Comparison of ENCODE assay signal across 8 cellular contexts in genomic region chr2:69386376-69386775, GRCh38. TPM values are rescaled to one million over a fixed set of nuclear protein-coding genes. Genes with fewer than 3 reads are reported as not detected.
DNase-seq lines count a peak whose midpoint lies in the region; ATAC-seq and TF ChIP-seq lines count a peak whose summit lies in the region.

No MANE protein-coding gene starts in this region.

- H2BK12ac ChIP-seq in neuronal stem cell (ENCODE audit: low read length) = no peak overlapping the region

- no peaks in the 10 kb centered on the region for H3K9me3 ChIP-seq in heart right ventricle
- no peaks in the 10 kb centered on the region for H3K9me3 ChIP-seq in ectodermal cell (ENCODE audit: control insufficient read depth, low read length)
- H3K9me3 ChIP-seq in neuronal stem cell (replicated peaks in 1 of 2; ENCODE audit: control insufficient read depth in 2 of 2, insufficient read depth in 1 of 2, low read depth in 1 of 2, low read length in 2 of 2) = no peaks in the 10 kb centered on the region

- TF ChIP-seq CTCF in heart right ventricle (IDR thresholded peaks at IDR 0.05) = no peak

- H3K4me1 ChIP-seq in heart right ventricle (peaks cover 0 to 67% (median 36%) of the 10 kb centered on the region in 9 donors), ectodermal cell (ENCODE audit: control insufficient read depth, insufficient read depth, low read length) (peaks cover 7% of the 10 kb centered on the region), neuronal stem cell (ENCODE audit: control insufficient read depth in 2 of 2, insufficient read depth in 1 of 2, low read depth in 1 of 2, low read length in 2 of 2) (peaks cover 5 to 11% of the 10 kb centered on the region in 2 donors)

- H3K9ac ChIP-seq in neuronal stem cell (ENCODE audit: low read depth, low read length, poor library complexity) = peak overlapping the region; percentile 95

- H2BK5ac ChIP-seq in neuronal stem cell (ENCODE audit: low read length) = no peak overlapping the region

- ATAC-seq in heart right ventricle (no peak), left cardiac atrium (no peak)

- no peak overlapping the region for H2AK5ac ChIP-seq in neuronal stem cell (ENCODE audit: low read depth, low read length)

- H3K36me3 ChIP-seq in heart right ventricle = no peaks in the 10 kb centered on the region
- no peaks in the 10 kb centered on the region for H3K36me3 ChIP-seq in ectodermal cell (ENCODE audit: control insufficient read depth, insufficient read depth, low read length)
- H3K36me3 ChIP-seq in neuronal stem cell (replicated peaks in 1 of 2; ENCODE audit: control insufficient read depth in 2 of 2, insufficient read depth in 2 of 2, low read length in 2 of 2) = peaks cover 0 to 7% of the 10 kb centered on the region in 2 donors

- H2BK15ac ChIP-seq in neuronal stem cell (ENCODE audit: low read length) = no peak overlapping the region

- DNase-seq in heart right ventricle = no peak
- DNase-seq in left cardiac atrium = no peak
- DNase-seq in NAMALWA (ENCODE audit: low spot score) = peak; percentile 43
- no peak for DNase-seq in neuronal stem cell (ENCODE audit: low spot score)
- DNase-seq in SHP77 treated with DMSO at 0.1 percent for 48 hours (lab: John Stamatoyannopoulos, UW) = no peak
- no peak for DNase-seq in middle frontal gyrus (ENCODE audit: extremely low spot score, low spot score)
- DNase-seq in activated effector memory CD4-positive, alpha-beta T cell treated with anti-CD3 and anti-CD28 coated beads, Interleukin-2, amount 50 U/mL, for 16 hours = no peak

- H4K8ac ChIP-seq in neuronal stem cell (ENCODE audit: low read depth, low read length) = no peak overlapping the region

- H3K18ac ChIP-seq in neuronal stem cell (ENCODE audit: low read length) = no peak overlapping the region

- H3K27ac ChIP-seq in heart right ventricle = peak overlapping the region in 9 of 10 donors; percentile 54 to 92 (median 87)
- H3K27ac ChIP-seq in ectodermal cell (ENCODE audit: insufficient read depth, low read depth, low read length, poor library complexity, severe bottlenecking) = no peak overlapping the region
- H3K27ac ChIP-seq in neuronal stem cell (replicated peaks; ENCODE audit: low read length) = no peak overlapping the region

- no peak overlapping the region for H4K91ac ChIP-seq in neuronal stem cell (ENCODE audit: low read depth, low read length, poor library complexity)

- no peaks in the 10 kb centered on the region for H3K27me3 ChIP-seq in heart right ventricle
- no peaks in the 10 kb centered on the region for H3K27me3 ChIP-seq in ectodermal cell (ENCODE audit: control insufficient read depth, insufficient read depth, low read length, poor library complexity, severe bottlenecking)
- no peaks in the 10 kb centered on the region for H3K27me3 ChIP-seq in neuronal stem cell (ENCODE audit: control insufficient read depth in 3 of 3, insufficient read depth in 3 of 3, low read depth in 1 of 3, low read length in 3 of 3)

- peak overlapping the region; percentile 96 for H2AFZ ChIP-seq in neuronal stem cell (ENCODE audit: low read length)

- no peak overlapping the region for H3K4ac ChIP-seq in neuronal stem cell (ENCODE audit: low read length)

- 10 to 12% methylated on average over 6 of the region's 6 CpGs for WGBS in heart right ventricle, 2 donors
- 21 to 22% methylated on average over 6 of the region's 6 CpGs for WGBS in ectodermal cell, 2 experiments
- no CpG with 5 or more reads among the region's 6 CpGs for WGBS in neuronal stem cell (ENCODE audit: extremely low coverage in 2 of 2, insufficient read length in 2 of 2, insufficient replicate concordance in 1 of 2), 2 donors

- no peaks in the 10 kb centered on the region for H3K79me1 ChIP-seq in neuronal stem cell (ENCODE audit: low read depth, low read length)

- H3K23ac ChIP-seq in neuronal stem cell (ENCODE audit: low read depth, low read length, poor library complexity) = no peak overlapping the region

- H2BK120ac ChIP-seq in neuronal stem cell (ENCODE audit: low read depth, low read length) = no peak overlapping the region

- H3K14ac ChIP-seq in neuronal stem cell (ENCODE audit: low read length) = no peak overlapping the region

- H3K4me2 ChIP-seq in neuronal stem cell (ENCODE audit: insufficient read depth, low read length, poor library complexity, severe bottlenecking) = peak overlapping the region; percentile 42

- intact Hi-C loops in heart right ventricle (cut with DNase I) (loop anchor here in 2 of 10 donors (5.0 to 10.0 kb wide), 2 partner anchors 51 to 328 kb away; partner anchors contain the start of gene NFU1 (in 2 of the 2)), left cardiac atrium (cut with DNase I) (loop anchor here in 1 of 2 donors (2.0 kb wide), 1 partner anchor 50 kb away; the partner anchor contains the start of gene NFU1)

- peak overlapping the region; percentile 84 to 96 (median 88) for H3K4me3 ChIP-seq in heart right ventricle
- H3K4me3 ChIP-seq in ectodermal cell (ENCODE audit: insufficient read depth, low read depth, low read length) = peak overlapping the region; percentile 90
- H3K4me3 ChIP-seq in neuronal stem cell (ENCODE audit: low read length in 2 of 2) = peak overlapping the region; percentile 84 to 99

RNA-seq across cellular contexts. Expression of gene GFPT1, which starts 0.7 kb away (rescaled TPM):
- 10 to 100 TPM; 30.8 to 90.3 (median 65.7) TPM for total RNA-seq in heart right ventricle
- 10 to 100 TPM in 1 of 2 donors, 1 to 10 TPM in 1; 5.0 to 14.4 TPM for polyA plus RNA-seq in heart right ventricle
- total RNA-seq in left cardiac atrium = 10 to 100 TPM; 40.0 to 65.1 TPM
- 31.8 TPM for polyA plus RNA-seq in ectodermal cell (2013, experiment 1 of 4)
- polyA plus RNA-seq in ectodermal cell (2013, experiment 2 of 4) = 31.5 TPM
- polyA plus RNA-seq in ectodermal cell (2013, experiment 3 of 4) = 19.2 TPM
- polyA plus RNA-seq in ectodermal cell (2013, experiment 4 of 4) = 21.8 TPM
- polyA plus RNA-seq in neuronal stem cell (2013, experiment 1 of 2) = 19.3 TPM
- polyA plus RNA-seq in neuronal stem cell (2013, experiment 2 of 2) = 19.6 TPM

RNA-seq across cellular contexts. Expression of gene NFU1, which starts 50.9 kb away (rescaled TPM):
- 100 to 1,000 TPM in 9 of 10 donors, 10 to 100 TPM in 1; 97.9 to 148 (median 125) TPM for total RNA-seq in heart right ventricle
- 10 to 100 TPM; 72.0 to 87.4 TPM for polyA plus RNA-seq in heart right ventricle
- 10 to 100 TPM; 63.0 to 64.8 TPM for total RNA-seq in left cardiac atrium
- polyA plus RNA-seq in ectodermal cell (2013, experiment 1 of 4) = 52.8 TPM
- 51.1 TPM for polyA plus RNA-seq in ectodermal cell (2013, experiment 2 of 4)
- polyA plus RNA-seq in ectodermal cell (2013, experiment 3 of 4) = 57.7 TPM
- polyA plus RNA-seq in ectodermal cell (2013, experiment 4 of 4) = 59.1 TPM
- 105 TPM for polyA plus RNA-seq in neuronal stem cell (2013, experiment 1 of 2)
- 104 TPM for polyA plus RNA-seq in neuronal stem cell (2013, experiment 2 of 2)

Comparison
In these comparisons a context has a peak if more than half of its experiments do, and no peak if none do; other contexts are left out.
1. H3K27ac ChIP-seq: peak in heart right ventricle (9 of 10); none in ectodermal cell (single experiment) and neuronal stem cell (single experiment).
2. Peak in every context shown above with its lines, with median percentiles within 50 percentile points of each other: H3K4me3 ChIP-seq.